In the genomic region with DNA sequence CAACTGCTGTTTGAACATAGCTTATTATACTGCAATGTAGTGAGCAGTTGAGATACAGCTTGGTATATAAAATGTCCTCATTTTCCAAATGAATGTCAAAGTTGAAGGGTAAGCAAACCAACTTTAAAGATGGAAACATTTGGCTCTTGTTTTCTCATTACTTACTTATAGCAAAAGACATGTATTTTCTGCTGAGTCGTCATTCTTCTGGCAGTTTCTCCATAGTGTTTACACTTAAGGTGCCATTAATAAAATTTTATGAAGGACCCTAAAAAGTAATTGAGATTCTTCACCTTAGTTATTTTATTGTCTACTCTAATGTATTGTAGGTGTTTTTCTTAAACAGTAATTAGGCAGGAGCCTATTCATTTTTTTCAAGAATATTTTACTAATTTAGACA, we compare ENCODE assay signal across 27 cellular contexts.
"Had no signal": no experiment of that assay in that cellular context is flagged by ENCODE, and none has a peak within 500 bp of the region (broad histone marks: within the 10 kb centered on the region; RNA-seq: fewer than 3 reads in every experiment).

No MANE protein-coding gene starts in this region.

- H3K36me3 ChIP-seq: neural progenitor cell, ovary had no signal

- ATAC-seq: naive thymus-derived CD4-positive, alpha-beta T cell; natural killer cell; psoas muscle; right cardiac atrium; sciatic nerve; stimulated activated effector memory CD8-positive, alpha-beta T cell treated with anti-CD3 and anti-CD28 coated beads, Interleukin-12 subunit alpha, Interleukin-12 subunit beta, amount 100 ng/mL, for 72 hours; stimulated activated naive B cell treated with anti-CD40 and anti-IgM and Interleukin-4, amounts not matched to agents 10 μg/mL and 1 μg/mL and 100 μg/mL, for 72 hours had no signal

- H3K9me3 ChIP-seq: ovary, psoas muscle, spleen, stomach, thoracic aorta, thyroid gland, tibial nerve, upper lobe of left lung, vagina had no signal

- H3K4me2 ChIP-seq: neural progenitor cell, smooth muscle cell had no signal

- H3K4me3 ChIP-seq: neural progenitor cell, ovary, psoas muscle, skin epidermis, smooth muscle cell, spleen, stomach, thoracic aorta, thyroid gland, tibial nerve, upper lobe of left lung, vagina had no signal

- H3K4me1 ChIP-seq: neural progenitor cell, parathyroid adenoma, psoas muscle, spleen, stomach, thyroid gland, upper lobe of left lung, vagina had no signal

- H3K27ac ChIP-seq: neural progenitor cell, ovary, parathyroid adenoma, psoas muscle, skin epidermis, spleen, stomach, thoracic aorta, thyroid gland, tibial nerve, upper lobe of left lung, vagina had no signal

- H3K9ac ChIP-seq: neural progenitor cell, parathyroid adenoma had no signal

- DNase-seq: naive thymus-derived CD4-positive, alpha-beta T cell; natural killer cell; occipital lobe; ovary; posterior cingulate gyrus; psoas muscle; right cardiac atrium; spleen; stimulated activated CD4-positive, alpha-beta T cell treated with anti-CD3 and anti-CD28 coated beads, Interleukin-12 subunit alpha, Interleukin-12 subunit beta, amount 100 ng/mL, for 4 hours; stimulated activated CD4-positive, alpha-beta T cell treated with anti-CD3 and anti-CD28 coated beads, Interleukin-1b, Interleukin-23, amount 100 ng/mL, for 48 hours; stimulated activated CD4-positive, alpha-beta T cell treated with anti-CD3 and anti-CD28 coated beads, Interleukin-4, amount 100 ng/mL, for 24 hours; stimulated activated naive B cell treated with anti-CD40 and anti-IgM and Interleukin-4, amounts not matched to agents 10 μg/mL and 1 μg/mL and 100 μg/mL, for 72 hours; stimulated activated naive CD4-positive, alpha-beta T cell treated with Interleukin-2 at 50 U/mL for 16 hours; stomach; thyroid gland; trophoblast cell; upper lobe of left lung had no signal

- FAIRE-seq: urothelium cell line had no signal

- H2AFZ ChIP-seq: neural progenitor cell, parathyroid adenoma had no signal

- H3K79me2 ChIP-seq: parathyroid adenoma had no signal

- H3K27me3 ChIP-seq: neural progenitor cell, ovary, spleen, stomach, thyroid gland, tibial nerve, upper lobe of left lung, vagina had no signal
